Comparison of ENCODE assay signal across 8 cellular contexts in genomic region chr3:53880396-53881345, GRCh38. TPM values are rescaled to one million over a fixed set of nuclear protein-coding genes. Genes with fewer than 3 reads are reported as not detected.
A peak's percentile ranks its signal among the peaks of the same experiment; 100 is the strongest.
DNase-seq lines count a peak whose midpoint lies in the region; FAIRE-seq and TF ChIP-seq lines count a peak whose summit lies in the region.

No MANE protein-coding gene starts in this region.

- no peak for TF ChIP-seq CTCF in kidney (IDR thresholded peaks at IDR 0.05; ENCODE audit: borderline replicate concordance, extremely low read depth, insufficient read depth)

- POLR2A ChIA-PET in activated CD4-positive, alpha-beta T cell treated with anti-CD3 and anti-CD28 coated beads, Interleukin-2, amount 10 ng/mL, durations not matched to agents 7 days and 5 days (lab: Charles Lee) = no interaction called here

- peak overlapping the region; percentile 85 to 89 for H3K4me3 ChIP-seq in kidney (ENCODE audit: low read length in 2 of 2)
- peak overlapping the region; percentile 71 for H3K4me3 ChIP-seq in thymus (ENCODE audit: low read length)
- peak overlapping the region in 1 of 2 donors; percentile 90 for H3K4me3 ChIP-seq in small intestine (ENCODE audit: low read depth in 1 of 2, low read length in 2 of 2)

- H3K4me3 Mint-ChIP-seq in activated CD4-positive, alpha-beta T cell treated with anti-CD3 and anti-CD28 coated beads, Interleukin-2, amount 10 ng/mL, durations not matched to agents 7 days and 5 days = peak overlapping the region; percentile 88
- H3K4me3 Mint-ChIP-seq in activated naive CD8-positive, alpha-beta T cell treated with anti-CD3 and anti-CD28 coated beads for 36 hours = peak overlapping the region; percentile 99

- peaks cover 32% of the 10 kb centered on the region for H3K4me1 Mint-ChIP-seq in activated CD4-positive, alpha-beta T cell treated with anti-CD3 and anti-CD28 coated beads, Interleukin-2, amount 10 ng/mL, durations not matched to agents 7 days and 5 days
- peaks cover 11% of the 10 kb centered on the region for H3K4me1 Mint-ChIP-seq in activated naive CD8-positive, alpha-beta T cell treated with anti-CD3 and anti-CD28 coated beads for 36 hours

- H3K9me3 Mint-ChIP-seq in activated CD4-positive, alpha-beta T cell treated with anti-CD3 and anti-CD28 coated beads, Interleukin-2, amount 10 ng/mL, durations not matched to agents 7 days and 5 days = no peaks in the 10 kb centered on the region
- H3K9me3 Mint-ChIP-seq in activated naive CD8-positive, alpha-beta T cell treated with anti-CD3 and anti-CD28 coated beads for 36 hours = no peaks in the 10 kb centered on the region

- peak overlapping the region; percentile 90 to 92 for H3K9ac ChIP-seq in kidney (ENCODE audit: low read length in 2 of 2)

- CTCF ChIA-PET in activated CD4-positive, alpha-beta T cell treated with anti-CD3 and anti-CD28 coated beads, Interleukin-2, amount 10 ng/mL, durations not matched to agents 7 days and 5 days (lab: Charles Lee) = interaction anchor here (1.4 kb wide), 2 partner anchors 10 to 17 kb away, joined by 3 to 4 read pairs; no protein-coding TSS in a partner anchor

- peaks cover 56% of the 10 kb centered on the region for H3K36me3 Mint-ChIP-seq in activated CD4-positive, alpha-beta T cell treated with anti-CD3 and anti-CD28 coated beads, Interleukin-2, amount 10 ng/mL, durations not matched to agents 7 days and 5 days (ENCODE audit: low read depth)
- peaks cover 28% of the 10 kb centered on the region for H3K36me3 Mint-ChIP-seq in activated naive CD8-positive, alpha-beta T cell treated with anti-CD3 and anti-CD28 coated beads for 36 hours

- H3K27ac ChIP-seq in kidney (ENCODE audit: low read depth in 2 of 2, low read length in 2 of 2) = no peak overlapping the region
- H3K27ac ChIP-seq in thymus (ENCODE audit: low read depth) = no peak overlapping the region
- H3K27ac ChIP-seq in small intestine (ENCODE audit: low read depth in 1 of 2, low read length in 1 of 2) = no peak overlapping the region

- H3K36me3 ChIP-seq in kidney (ENCODE audit: control insufficient read depth in 1 of 2, insufficient read depth in 2 of 2, low read length in 2 of 2) (peaks cover 27 to 41% of the 10 kb centered on the region in 2 donors), thymus (ENCODE audit: control insufficient read depth, insufficient read depth) (peaks cover 31% of the 10 kb centered on the region), small intestine (ENCODE audit: control insufficient read depth in 2 of 2, insufficient read depth in 2 of 2, low read length in 2 of 2) (peaks cover 14 to 16% of the 10 kb centered on the region in 2 donors)

- intact Hi-C loops in kidney (cut with DNase I) = no loop called here

- no peak for FAIRE-seq in kidney (lab: Jason Lieb, UNC)
- FAIRE-seq in small intestine (lab: Jason Lieb, UNC) = no peak

- no peaks in the 10 kb centered on the region for H3K27me3 Mint-ChIP-seq in activated CD4-positive, alpha-beta T cell treated with anti-CD3 and anti-CD28 coated beads, Interleukin-2, amount 10 ng/mL, durations not matched to agents 7 days and 5 days
- no peaks in the 10 kb centered on the region for H3K27me3 Mint-ChIP-seq in activated naive CD8-positive, alpha-beta T cell treated with anti-CD3 and anti-CD28 coated beads for 36 hours

- peak overlapping the region; percentile 99 for H3K27ac Mint-ChIP-seq in activated CD4-positive, alpha-beta T cell treated with anti-CD3 and anti-CD28 coated beads, Interleukin-2, amount 10 ng/mL, durations not matched to agents 7 days and 5 days
- H3K27ac Mint-ChIP-seq in activated naive CD8-positive, alpha-beta T cell treated with anti-CD3 and anti-CD28 coated beads for 36 hours = peak overlapping the region; percentile 94

- peaks cover 8% of the 10 kb centered on the region in 2 donors for H3K4me1 ChIP-seq in kidney (ENCODE audit: control insufficient read depth in 1 of 2, insufficient read depth in 1 of 2, low read depth in 1 of 2, low read length in 2 of 2)
- peaks cover 4% of the 10 kb centered on the region for H3K4me1 ChIP-seq in thymus (ENCODE audit: control insufficient read depth, insufficient read depth, low read length)
- peaks cover 0 to 9% of the 10 kb centered on the region in 2 donors for H3K4me1 ChIP-seq in small intestine (ENCODE audit: control insufficient read depth in 2 of 2, insufficient read depth in 1 of 2, low read depth in 1 of 2, low read length in 1 of 2)

- no peak for DNase-seq in activated CD4-positive, alpha-beta T cell treated with anti-CD3 and anti-CD28 coated beads, Interleukin-2, amount 10 ng/mL, durations not matched to agents 7 days and 5 days
- DNase-seq in activated CD4-positive, alpha-beta T cell treated with anti-CD3 and anti-CD28 coated beads, Interleukin-2, amount 50 U/mL, for 1 hour = no peak
- no peak for DNase-seq in activated naive CD8-positive, alpha-beta T cell treated with anti-CD3 and anti-CD28 coated beads for 36 hours
- no peak for DNase-seq in kidney
- DNase-seq in small intestine = no peak
- DNase-seq in NCI-H187 (lab: John Stamatoyannopoulos, UW) = no peak
- no peak for DNase-seq in NCI-H1694 (lab: John Stamatoyannopoulos, UW)

- H3K9me3 ChIP-seq in kidney (ENCODE audit: control insufficient read depth in 1 of 2, low read length in 2 of 2) (no peaks in the 10 kb centered on the region), thymus (ENCODE audit: control insufficient read depth) (no peaks in the 10 kb centered on the region), small intestine (ENCODE audit: control insufficient read depth, low read depth) (no peaks in the 10 kb centered on the region)

- H3K27me3 ChIP-seq in thymus (ENCODE audit: control insufficient read depth, insufficient read depth) = no peaks in the 10 kb centered on the region
- no peaks in the 10 kb centered on the region for H3K27me3 ChIP-seq in small intestine (ENCODE audit: control insufficient read depth in 2 of 2, insufficient read depth in 2 of 2, low read length in 2 of 2)

- WGBS in thymus = 94% methylated on average over 10 of the region's 10 CpGs
- 55 to 64% (median 63%) methylated on average over 10 of the region's 10 CpGs for WGBS in small intestine, 3 donors

RNA-seq across cellular contexts. Expression of gene ACTR8, which starts 1.3 kb away (rescaled TPM):
- total RNA-seq in activated CD4-positive, alpha-beta T cell treated with anti-CD3 and anti-CD28 coated beads, Interleukin-2, amount 10 ng/mL, durations not matched to agents 7 days and 5 days = 10 to 100 TPM; 35.2 to 39.9 TPM
- total RNA-seq in activated naive CD8-positive, alpha-beta T cell treated with anti-CD3 and anti-CD28 coated beads for 36 hours = 10 to 100 TPM; 29.8 to 29.9 TPM
- 29.6 TPM for total RNA-seq in kidney
- 20.4 TPM for polyA plus RNA-seq in kidney (ENCODE audit: insufficient read depth, low read depth, low replicate concordance)
- polyA plus RNA-seq in thymus = 13.8 TPM
- 1 to 10 TPM; 6.2 to 9.4 (median 6.9) TPM for polyA plus RNA-seq in small intestine

RNA-seq across cellular contexts. Expression of gene SELENOK, which starts 11.0 kb away (rescaled TPM):
- 10 to 100 TPM; 39.8 to 48.0 TPM for total RNA-seq in activated CD4-positive, alpha-beta T cell treated with anti-CD3 and anti-CD28 coated beads, Interleukin-2, amount 10 ng/mL, durations not matched to agents 7 days and 5 days
- 10 to 100 TPM; 42.2 to 45.3 TPM for total RNA-seq in activated naive CD8-positive, alpha-beta T cell treated with anti-CD3 and anti-CD28 coated beads for 36 hours
- total RNA-seq in kidney = 51.0 TPM
- polyA plus RNA-seq in kidney (ENCODE audit: insufficient read depth, low read depth, low replicate concordance) (106 TPM), thymus (86.7 TPM), small intestine (100 to 1,000 TPM in 1 of 3 donors, 10 to 100 TPM in 2; 62.3 to 115 (median 79.4) TPM)

RNA-seq across cellular contexts. Expression of gene IL17RB, which starts 34.3 kb away (rescaled TPM):
- 1 to 10 TPM; 2.9 to 3.7 TPM for total RNA-seq in activated CD4-positive, alpha-beta T cell treated with anti-CD3 and anti-CD28 coated beads, Interleukin-2, amount 10 ng/mL, durations not matched to agents 7 days and 5 days
- total RNA-seq in activated naive CD8-positive, alpha-beta T cell treated with anti-CD3 and anti-CD28 coated beads for 36 hours = not detected
- total RNA-seq in kidney = 27.7 TPM
- 87.4 TPM for polyA plus RNA-seq in kidney (ENCODE audit: insufficient read depth, low read depth, low replicate concordance)
- 2.7 TPM for polyA plus RNA-seq in thymus
- polyA plus RNA-seq in small intestine = 10 to 100 TPM in 1 of 3 donors, 1 to 10 TPM in 2; 2.4 to 10.5 (median 9.2) TPM

RNA-seq across cellular contexts. Expression of gene CHDH, which starts 34.5 kb away (rescaled TPM):
- under 1 TPM; 0.40 to 0.79 TPM for total RNA-seq in activated CD4-positive, alpha-beta T cell treated with anti-CD3 and anti-CD28 coated beads, Interleukin-2, amount 10 ng/mL, durations not matched to agents 7 days and 5 days
- under 1 TPM; 0.08 to 0.10 TPM for total RNA-seq in activated naive CD8-positive, alpha-beta T cell treated with anti-CD3 and anti-CD28 coated beads for 36 hours
- 33.4 TPM for total RNA-seq in kidney
- polyA plus RNA-seq in kidney (ENCODE audit: insufficient read depth, low read depth, low replicate concordance) (26.5 TPM), thymus (0.57 TPM), small intestine (1 to 10 TPM; 2.2 to 8.5 (median 7.4) TPM)
